In genomic region chr16:57244767-57245471, GRCh38 we compare ENCODE assay signal across 1 cellular context.
TF ChIP-seq lines count a peak whose summit lies in the region.

Gene ARL2BP, plus strand, starts transcription at chr16:57245259. Its CDS starts 109 bp downstream, at chr16:57245368.

TF ChIP-seq in HepG2, 621 proteins besides CTCF, POLR2A, EP300 and RAD21 (continued from another document and continues in another):
- TF ChIP-seq, protein P1, sequence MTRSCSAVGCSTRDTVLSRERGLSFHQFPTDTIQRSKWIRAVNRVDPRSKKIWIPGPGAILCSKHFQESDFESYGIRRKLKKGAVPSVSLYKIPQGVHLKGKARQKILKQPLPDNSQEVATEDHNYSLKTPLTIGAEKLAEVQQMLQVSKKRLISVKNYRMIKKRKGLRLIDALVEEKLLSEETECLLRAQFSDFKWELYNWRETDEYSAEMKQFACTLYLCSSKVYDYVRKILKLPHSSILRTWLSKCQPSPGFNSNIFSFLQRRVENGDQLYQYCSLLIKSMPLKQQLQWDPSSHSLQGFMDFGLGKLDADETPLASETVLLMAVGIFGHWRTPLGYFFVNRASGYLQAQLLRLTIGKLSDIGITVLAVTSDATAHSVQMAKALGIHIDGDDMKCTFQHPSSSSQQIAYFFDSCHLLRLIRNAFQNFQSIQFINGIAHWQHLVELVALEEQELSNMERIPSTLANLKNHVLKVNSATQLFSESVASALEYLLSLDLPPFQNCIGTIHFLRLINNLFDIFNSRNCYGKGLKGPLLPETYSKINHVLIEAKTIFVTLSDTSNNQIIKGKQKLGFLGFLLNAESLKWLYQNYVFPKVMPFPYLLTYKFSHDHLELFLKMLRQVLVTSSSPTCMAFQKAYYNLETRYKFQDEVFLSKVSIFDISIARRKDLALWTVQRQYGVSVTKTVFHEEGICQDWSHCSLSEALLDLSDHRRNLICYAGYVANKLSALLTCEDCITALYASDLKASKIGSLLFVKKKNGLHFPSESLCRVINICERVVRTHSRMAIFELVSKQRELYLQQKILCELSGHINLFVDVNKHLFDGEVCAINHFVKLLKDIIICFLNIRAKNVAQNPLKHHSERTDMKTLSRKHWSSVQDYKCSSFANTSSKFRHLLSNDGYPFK (CRISPR knock-in tag; IDR thresholded peaks at IDR 0.05; ENCODE audit: borderline replicate concordance): peak; percentile 77; the same call in 1 of the 2 replicates
- TF ChIP-seq BORCS8-MEF2B (CRISPR knock-in tag; IDR thresholded peaks at IDR 0.05): peak; percentile 98
- peak; percentile 91; the same call in 1 of the 2 replicates for TF ChIP-seq ZFYVE20 (CRISPR knock-in tag; IDR thresholded peaks at IDR 0.05; ENCODE audit: borderline replicate concordance, low read depth)
- TF ChIP-seq MIXL1 (CRISPR knock-in tag; IDR thresholded peaks at IDR 0.05): peak; percentile 47
- peak; percentile 66 for TF ChIP-seq HNRNPK (IDR thresholded peaks at IDR 0.05; ENCODE audit: low read depth, low read length, poor library complexity, severe bottlenecking)
- TF ChIP-seq ZNF121 (CRISPR knock-in tag; IDR thresholded peaks at IDR 0.05): 0 out of 2 replicates have a peak, but pooled peaks have one; percentile 46
- peak; percentile 80; the same call in 1 of the 2 replicates for TF ChIP-seq ZNF280B (CRISPR knock-in tag; IDR thresholded peaks at IDR 0.05; ENCODE audit: borderline replicate concordance)
- TF ChIP-seq HIC2 (CRISPR knock-in tag; IDR thresholded peaks at IDR 0.05; ENCODE audit: low read depth): peak; percentile 31; the same call in 1 of the 2 replicates
- TF ChIP-seq ZNF180 (CRISPR knock-in tag; IDR thresholded peaks at IDR 0.05; ENCODE audit: borderline replicate concordance, low read depth): no peak
- TF ChIP-seq ZNF3 (CRISPR knock-in tag; IDR thresholded peaks at IDR 0.05): no peak
- TF ChIP-seq ZMAT3 (CRISPR knock-in tag; conservative IDR thresholded peaks at IDR 0.05): peak; percentile 85; the same call in 1 of the 2 replicates
- TF ChIP-seq CBX5 (CRISPR knock-in tag; IDR thresholded peaks at IDR 0.05; ENCODE audit: borderline replicate concordance): no peak
- TF ChIP-seq DBP (CRISPR knock-in tag; IDR thresholded peaks at IDR 0.05; ENCODE audit: not compliant biosample characterization): peak; percentile 84
- peak; percentile 49; the same call in 1 of the 2 replicates for TF ChIP-seq KDM6A (CRISPR knock-in tag; IDR thresholded peaks at IDR 0.05; ENCODE audit: low read depth)
- peak; percentile 56; the same call in 1 of the 2 replicates for TF ChIP-seq XBP1 (CRISPR knock-in tag; IDR thresholded peaks at IDR 0.05)
- peak; percentile 88; the same call in 1 of the 2 replicates for TF ChIP-seq ZBTB42 (CRISPR knock-in tag; IDR thresholded peaks at IDR 0.05)
- TF ChIP-seq ZKSCAN8 (CRISPR knock-in tag; IDR thresholded peaks at IDR 0.05; ENCODE audit: borderline replicate concordance): no peak
- no peak for TF ChIP-seq ZBTB37 (CRISPR knock-in tag; IDR thresholded peaks at IDR 0.05)
- no peak for TF ChIP-seq ZUFSP (CRISPR knock-in tag; IDR thresholded peaks at IDR 0.05; ENCODE audit: borderline replicate concordance)
- peak; percentile 60; the same call in 1 of the 2 replicates for TF ChIP-seq ZNF549 (CRISPR knock-in tag; IDR thresholded peaks at IDR 0.05)
- TF ChIP-seq ZC3H13 (CRISPR knock-in tag; IDR thresholded peaks at IDR 0.05): peak; percentile 88
- peak; percentile 98 for TF ChIP-seq RBFOX2 (IDR thresholded peaks at IDR 0.05; ENCODE audit: low read depth, low read length)
- peak; percentile 36; the same call in 1 of the 2 replicates for TF ChIP-seq KLF15 (CRISPR knock-in tag; IDR thresholded peaks at IDR 0.05; ENCODE audit: borderline replicate concordance)
- TF ChIP-seq, protein P2, sequence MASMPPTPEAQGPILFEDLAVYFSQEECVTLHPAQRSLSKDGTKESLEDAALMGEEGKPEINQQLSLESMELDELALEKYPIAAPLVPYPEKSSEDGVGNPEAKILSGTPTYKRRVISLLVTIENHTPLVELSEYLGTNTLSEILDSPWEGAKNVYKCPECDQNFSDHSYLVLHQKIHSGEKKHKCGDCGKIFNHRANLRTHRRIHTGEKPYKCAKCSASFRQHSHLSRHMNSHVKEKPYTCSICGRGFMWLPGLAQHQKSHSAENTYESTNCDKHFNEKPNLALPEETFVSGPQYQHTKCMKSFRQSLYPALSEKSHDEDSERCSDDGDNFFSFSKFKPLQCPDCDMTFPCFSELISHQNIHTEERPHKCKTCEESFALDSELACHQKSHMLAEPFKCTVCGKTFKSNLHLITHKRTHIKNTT (CRISPR knock-in tag; IDR thresholded peaks at IDR 0.05): no peak
- TF ChIP-seq NFIB (CRISPR knock-in tag; IDR thresholded peaks at IDR 0.05; ENCODE audit: borderline replicate concordance): no peak
- TF ChIP-seq, protein P3, sequence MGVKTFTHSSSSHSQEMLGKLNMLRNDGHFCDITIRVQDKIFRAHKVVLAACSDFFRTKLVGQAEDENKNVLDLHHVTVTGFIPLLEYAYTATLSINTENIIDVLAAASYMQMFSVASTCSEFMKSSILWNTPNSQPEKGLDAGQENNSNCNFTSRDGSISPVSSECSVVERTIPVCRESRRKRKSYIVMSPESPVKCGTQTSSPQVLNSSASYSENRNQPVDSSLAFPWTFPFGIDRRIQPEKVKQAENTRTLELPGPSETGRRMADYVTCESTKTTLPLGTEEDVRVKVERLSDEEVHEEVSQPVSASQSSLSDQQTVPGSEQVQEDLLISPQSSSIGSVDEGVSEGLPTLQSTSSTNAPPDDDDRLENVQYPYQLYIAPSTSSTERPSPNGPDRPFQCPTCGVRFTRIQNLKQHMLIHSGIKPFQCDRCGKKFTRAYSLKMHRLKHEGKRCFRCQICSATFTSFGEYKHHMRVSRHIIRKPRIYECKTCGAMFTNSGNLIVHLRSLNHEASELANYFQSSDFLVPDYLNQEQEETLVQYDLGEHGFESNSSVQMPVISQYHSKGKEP (CRISPR knock-in tag; IDR thresholded peaks at IDR 0.05): peak; percentile 62
- TF ChIP-seq, protein P4, sequence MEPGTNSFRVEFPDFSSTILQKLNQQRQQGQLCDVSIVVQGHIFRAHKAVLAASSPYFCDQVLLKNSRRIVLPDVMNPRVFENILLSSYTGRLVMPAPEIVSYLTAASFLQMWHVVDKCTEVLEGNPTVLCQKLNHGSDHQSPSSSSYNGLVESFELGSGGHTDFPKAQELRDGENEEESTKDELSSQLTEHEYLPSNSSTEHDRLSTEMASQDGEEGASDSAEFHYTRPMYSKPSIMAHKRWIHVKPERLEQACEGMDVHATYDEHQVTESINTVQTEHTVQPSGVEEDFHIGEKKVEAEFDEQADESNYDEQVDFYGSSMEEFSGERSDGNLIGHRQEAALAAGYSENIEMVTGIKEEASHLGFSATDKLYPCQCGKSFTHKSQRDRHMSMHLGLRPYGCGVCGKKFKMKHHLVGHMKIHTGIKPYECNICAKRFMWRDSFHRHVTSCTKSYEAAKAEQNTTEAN (CRISPR knock-in tag; conservative IDR thresholded peaks at IDR 0.05): 0 out of 2 replicates have a peak, but pooled peaks have one; percentile 53
- TF ChIP-seq ZNF605 (CRISPR knock-in tag; IDR thresholded peaks at IDR 0.05): peak; percentile 95
- TF ChIP-seq TRIM24 (CRISPR knock-in tag; IDR thresholded peaks at IDR 0.05): no peak
- TF ChIP-seq SP4 (CRISPR knock-in tag; IDR thresholded peaks at IDR 0.05): peak; percentile 91
- 0 out of 2 replicates have a peak, but pooled peaks have one; percentile 17 for TF ChIP-seq E2F5 (CRISPR knock-in tag; conservative IDR thresholded peaks at IDR 0.05)
- TF ChIP-seq ZFP36 (IDR thresholded peaks at IDR 0.05; ENCODE audit: borderline replicate concordance, low read depth, low read length, partially characterized antibody): no peak
- TF ChIP-seq ZNF256 (CRISPR knock-in tag; conservative IDR thresholded peaks at IDR 0.05): peak; percentile 76; the same call in 1 of the 2 replicates
- TF ChIP-seq ZNF619 (CRISPR knock-in tag; IDR thresholded peaks at IDR 0.05): peak; percentile 82
- TF ChIP-seq, protein P5, sequence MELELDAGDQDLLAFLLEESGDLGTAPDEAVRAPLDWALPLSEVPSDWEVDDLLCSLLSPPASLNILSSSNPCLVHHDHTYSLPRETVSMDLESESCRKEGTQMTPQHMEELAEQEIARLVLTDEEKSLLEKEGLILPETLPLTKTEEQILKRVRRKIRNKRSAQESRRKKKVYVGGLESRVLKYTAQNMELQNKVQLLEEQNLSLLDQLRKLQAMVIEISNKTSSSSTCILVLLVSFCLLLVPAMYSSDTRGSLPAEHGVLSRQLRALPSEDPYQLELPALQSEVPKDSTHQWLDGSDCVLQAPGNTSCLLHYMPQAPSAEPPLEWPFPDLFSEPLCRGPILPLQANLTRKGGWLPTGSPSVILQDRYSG (CRISPR knock-in tag; IDR thresholded peaks at IDR 0.05): no peak; the same call in 1 of the 2 replicates
- TF ChIP-seq CHD4 (IDR thresholded peaks at IDR 0.05; ENCODE audit: borderline replicate concordance, low read length): no peak
- TF ChIP-seq STAT6 (CRISPR knock-in tag; IDR thresholded peaks at IDR 0.05; ENCODE audit: borderline replicate concordance): peak; percentile 57; the same call in 1 of the 2 replicates
- TF ChIP-seq RFXAP (CRISPR knock-in tag; IDR thresholded peaks at IDR 0.05; ENCODE audit: borderline replicate concordance): peak; percentile 96
- no peak for TF ChIP-seq ADNP (CRISPR knock-in tag; IDR thresholded peaks at IDR 0.05)
- TF ChIP-seq DPF2 (CRISPR knock-in tag; IDR thresholded peaks at IDR 0.05; ENCODE audit: borderline replicate concordance, low read depth): no peak; the same call in 1 of the 2 replicates
